Comparison of ENCODE assay signal across 13 cellular contexts in genomic region chr17:68697850-68698313, GRCh38.
DNase-seq lines count a peak whose midpoint lies in the region; ATAC-seq and TF ChIP-seq lines count a peak whose summit lies in the region.
"Had no signal": no experiment of that assay in that cellular context is flagged by ENCODE, and none has a peak within 500 bp of the region (broad histone marks: within the 10 kb centered on the region; RNA-seq: fewer than 3 reads in every experiment).

No MANE protein-coding gene starts in this region.

- peak; percentile 5 for DNase-seq in DMS53 (lab: John Stamatoyannopoulos, UW)
- DNase-seq in DMS53 treated with DMSO at 0.1 percent for 48 hours (lab: John Stamatoyannopoulos, UW; ENCODE audit: unreplicated experiment): no peak
- no peak for DNase-seq in SK-N-MC (ENCODE audit: low read depth, low spot score)
- DNase-seq in fibroblast of the conjunctiva (ENCODE audit: low read depth): peak; percentile 94
- DNase-seq in stomach: peak; percentile 31
- no peak for DNase-seq in NAMALWA (ENCODE audit: low spot score)
- DNase-seq in hepatic stellate cell (ENCODE audit: low spot score): no peak
- DNase-seq: 8988T; activated CD8-positive, alpha-beta memory T cell treated with anti-CD3 and anti-CD28 coated beads, Interleukin-2, amount 50 U/mL, for 48 hours; colonic mucosa; NCI-H774; testis had no signal

- H3K36me3 ChIP-seq in SK-N-MC (ENCODE audit: insufficient read depth, low read length): no peaks in the 10 kb centered on the region
- H3K36me3 ChIP-seq in stomach: no peaks in the 10 kb centered on the region
- H3K36me3 ChIP-seq: colonic mucosa had no signal

- no peak for TF ChIP-seq POLR2A in stomach (IDR thresholded peaks at IDR 0.05)

- no peak for TF ChIP-seq EP300 in stomach (IDR thresholded peaks at IDR 0.05)

- H3K4me3 ChIP-seq in SK-N-MC: no peak overlapping the region
- no peak overlapping the region for H3K4me3 ChIP-seq in stomach
- H3K4me3 ChIP-seq: colonic mucosa, testis had no signal

- no peak for TF ChIP-seq CTCF in stomach (IDR thresholded peaks at IDR 0.05)

- H3K9me3 ChIP-seq in SK-N-MC (ENCODE audit: low read depth, low read length) (no peaks in the 10 kb centered on the region), stomach (no peaks in the 10 kb centered on the region)
- H3K9me3 ChIP-seq: colonic mucosa, testis had no signal

- H3K4me1 ChIP-seq in stomach: peaks cover 0 to 25% (median 9%) of the 10 kb centered on the region in 4 donors
- H3K4me1 ChIP-seq: colonic mucosa had no signal

- no peaks in the 10 kb centered on the region for H3K27me3 ChIP-seq in stomach
- H3K27me3 ChIP-seq: colonic mucosa, testis had no signal

- intact Hi-C loops in stomach (cut with DNase I; ENCODE audit: low total_unique reads): no loop called here

- H3K9ac ChIP-seq in SK-N-MC (ENCODE audit: insufficient read length): no peak overlapping the region

- peak overlapping the region; percentile 6; the same call in 1 of the 2 replicates for H3K27ac ChIP-seq in SK-N-MC
- H3K27ac ChIP-seq in stomach: peak overlapping the region in 1 of 5 donors; percentile 60
- H3K27ac ChIP-seq: colonic mucosa, testis had no signal

- ATAC-seq in HG03039 (IDR thresholded peaks at IDR 0.05; ENCODE audit: unreplicated experiment): no peak

Comparison
In these comparisons a context has a peak if more than half of its experiments do, and no peak if none do; other contexts are left out.
1. DNase-seq: peak in DMS53 (single experiment), fibroblast of the conjunctiva (single experiment) and stomach (single experiment); none in DMS53 treated with DMSO at 0.1 percent for 48 hours (single experiment), SK-N-MC (single experiment), NAMALWA (single experiment) and hepatic stellate cell (single experiment).